In the genomic region with DNA sequence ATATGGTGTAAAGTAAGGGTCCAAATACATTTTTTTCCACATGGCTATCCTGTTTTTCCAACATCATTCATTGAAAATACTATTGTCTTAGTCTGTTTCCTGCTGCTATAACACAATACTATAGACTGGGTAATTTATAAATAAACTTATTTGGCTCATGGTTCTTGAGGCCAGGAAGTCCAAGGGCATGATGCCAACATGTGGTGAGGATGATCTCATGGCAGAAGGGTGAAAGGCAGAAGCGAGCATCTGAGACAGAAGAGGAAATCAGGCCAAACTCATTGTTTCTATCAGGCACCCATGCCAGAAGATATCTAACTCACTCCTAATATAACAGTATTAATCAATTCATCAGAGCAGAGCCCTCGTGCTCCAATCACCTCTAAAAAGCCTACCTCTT, we compare ENCODE assay signal across 12 cellular contexts. TPM values are rescaled to one million over a fixed set of nuclear protein-coding genes. Genes with fewer than 3 reads are reported as not detected.
A peak's percentile ranks its signal among the peaks of the same experiment; 100 is the strongest.
DNase-seq lines count a peak whose midpoint lies in the region; ATAC-seq and TF ChIP-seq lines count a peak whose summit lies in the region.
"Had no signal": no experiment of that assay in that cellular context is flagged by ENCODE, and none has a peak within 500 bp of the region (broad histone marks: within the 10 kb centered on the region; RNA-seq: fewer than 3 reads in every experiment).

No MANE protein-coding gene starts in this region.

- H3K36me3 ChIP-seq in CD4-positive, alpha-beta memory T cell (ENCODE audit: insufficient read depth, low read length): no peaks in the 10 kb centered on the region
- no peaks in the 10 kb centered on the region for H3K36me3 ChIP-seq in IMR-90 (ENCODE audit: control insufficient read depth, insufficient read depth, low read length)
- H3K36me3 ChIP-seq in adrenal gland (replicated peaks in 1 of 2): no peaks in the 10 kb centered on the region
- no peaks in the 10 kb centered on the region for H3K36me3 ChIP-seq in PC-9 (ENCODE audit: low read depth)
- H3K36me3 ChIP-seq: cardiac muscle cell had no signal

- CTCF ChIA-PET in CD4-positive, alpha-beta memory T cell (lab: Charles Lee; ENCODE audit: partially characterized antibody): interaction anchor here (1.5 kb wide), 1 partner anchor 208 kb away, joined by 4 read pairs; no protein-coding TSS in a partner anchor
- CTCF ChIA-PET in IMR-90 (lab: Yijun Ruan, JAX): no interaction called here
- CTCF ChIA-PET in PC-9 (lab: Charles Lee): no interaction called here

- H3K9me1 ChIP-seq in IMR-90 (ENCODE audit: insufficient read depth, low read length): no peaks in the 10 kb centered on the region

- in situ Hi-C loops in IMR-90 (cut with MboI; ENCODE audit: low sequenced_read_pairs): no loop called here

- no peak for TF ChIP-seq CTCF in IMR-90 (conservative IDR thresholded peaks at IDR 0.05; ENCODE audit: low read depth, low read length)
- TF ChIP-seq CTCF in adrenal gland (IDR thresholded peaks at IDR 0.05): no peak
- no peak for TF ChIP-seq CTCF in PC-9 (conservative IDR thresholded peaks at IDR 0.05)

- H3K9me3 ChIP-seq in CD4-positive, alpha-beta memory T cell (ENCODE audit: control insufficient read depth in 1 of 2, low read length in 2 of 2): no peaks in the 10 kb centered on the region
- H3K9me3 ChIP-seq in IMR-90 (ENCODE audit: control insufficient read depth, insufficient read depth, low read length) (peaks cover 2% of the 10 kb centered on the region; the same call in 1 of the 2 replicates), adrenal gland (replicated peaks in 1 of 3) (no peaks in the 10 kb centered on the region), PC-9 (ENCODE audit: insufficient read depth, low read depth) (peaks cover 17% of the 10 kb centered on the region)

- H3K56ac ChIP-seq in IMR-90 (ENCODE audit: extremely low read depth, insufficient read depth, low read length): no peak overlapping the region

- no CpG with 5 or more reads among the region's 2 CpGs for WGBS in IMR-90 (ENCODE audit: extremely low coverage in 2 of 2, insufficient read length in 1 of 2), 2 experiments
- 57 to 75% (median 66%) methylated on average over 2 of the region's 2 CpGs for WGBS in adrenal gland, 4 donors

- no peak overlapping the region for H3K4me3 ChIP-seq in CD4-positive, alpha-beta memory T cell (ENCODE audit: low read length in 2 of 2)
- no peak overlapping the region for H3K4me3 ChIP-seq in IMR-90 (ENCODE audit: insufficient read depth, low read depth, low read length)
- H3K4me3 ChIP-seq in adrenal gland: no peak overlapping the region
- H3K4me3 ChIP-seq in PC-9: no peak overlapping the region
- H3K4me3 ChIP-seq: cardiac muscle cell had no signal

- H3F3A ChIP-seq in PC-9 (ENCODE audit: insufficient read depth, low read depth): peaks cover 10% of the 10 kb centered on the region

- no peak overlapping the region for H3K27ac ChIP-seq in CD4-positive, alpha-beta memory T cell (ENCODE audit: low read depth, low read length)
- H3K27ac ChIP-seq in IMR-90 (ENCODE audit: insufficient read depth, low read length) (no peak overlapping the region), adrenal gland (no peak overlapping the region), PC-9 (no peak overlapping the region)
- H3K27ac ChIP-seq: cardiac muscle cell had no signal

- TF ChIP-seq POLR2A in IMR-90 (IDR thresholded peaks at IDR 0.05; ENCODE audit: low read depth, low read length) (no peak), adrenal gland (IDR thresholded peaks at IDR 0.05) (no peak)

- no peak for ATAC-seq in IMR-90 (ENCODE audit: low read depth)
- no peak for ATAC-seq in left lobe of liver
- ATAC-seq in HG02678 (IDR thresholded peaks at IDR 0.05; ENCODE audit: unreplicated experiment): no peak
- ATAC-seq: left colon had no signal

- no peak overlapping the region for H3K23ac ChIP-seq in IMR-90 (ENCODE audit: low read depth, low read length)

- POLR2A ChIA-PET in CD4-positive, alpha-beta memory T cell (lab: Charles Lee; ENCODE audit: partially characterized antibody): no interaction called here
- POLR2A ChIA-PET in IMR-90 (lab: Charles Lee; ENCODE audit: unreplicated experiment): no interaction called here
- POLR2A ChIA-PET in PC-9 (lab: Charles Lee; ENCODE audit: unreplicated experiment): no interaction called here

- H2BK15ac ChIP-seq in IMR-90 (ENCODE audit: low read depth, low read length): no peak overlapping the region

- DNase-seq in CD4-positive, alpha-beta memory T cell: peak; percentile 44 to 64 (median 61)
- DNase-seq in IMR-90: peak; percentile 80
- DNase-seq in adrenal gland: peak; percentile 54 to 80 (median 67)
- DNase-seq in iris pigment epithelial cell (ENCODE audit: low read depth): peak; percentile 85
- DNase-seq in left lobe of liver (ENCODE audit: low spot score): no peak
- DNase-seq in PC-9: no peak
- DNase-seq: NCI-H146; stimulated activated CD4-positive, alpha-beta T cell treated with anti-CD3 and anti-CD28 coated beads, Interleukin-12 subunit alpha, Interleukin-12 subunit beta, amount 100 ng/mL, for 4 hours; T1000 had no signal

- no peaks in the 10 kb centered on the region for H3K9me2 ChIP-seq in PC-9 (ENCODE audit: insufficient read depth)

- H3K18ac ChIP-seq in IMR-90 (ENCODE audit: low read depth, low read length): no peak overlapping the region

- no peak overlapping the region for H4K8ac ChIP-seq in IMR-90 (ENCODE audit: low read depth in 2 of 2, low read length in 2 of 2)

- no peak overlapping the region for H2BK120ac ChIP-seq in IMR-90 (ENCODE audit: low read depth, low read length)

- peaks cover 8 to 9% (median 9%) of the 10 kb centered on the region in 4 donors for H3K4me1 Mint-ChIP-seq in CD4-positive, alpha-beta memory T cell

- intact Hi-C loops in CD4-positive, alpha-beta memory T cell (cut with micrococcal nuclease): loop anchor here (5.0 kb wide), 2 partner anchors 33 to 133 kb away; no protein-coding TSS in a partner anchor
- intact Hi-C loops in IMR-90 (cut with micrococcal nuclease): loop anchor here (10.0 kb wide), 1 partner anchor 866 kb away; no protein-coding TSS in a partner anchor
- intact Hi-C loops in adrenal gland (cut with DNase I): no loop called here
- intact Hi-C loops in PC-9 (cut with micrococcal nuclease; ENCODE audit: unreplicated experiment): no loop called here

- H3K4me3 Mint-ChIP-seq in CD4-positive, alpha-beta memory T cell: peak overlapping the region in 1 of 8 donors; percentile 1

- no peak overlapping the region for H3K4ac ChIP-seq in IMR-90 (ENCODE audit: low read depth, low read length)

- peaks cover 16% of the 10 kb centered on the region for H3K4me1 ChIP-seq in CD4-positive, alpha-beta memory T cell (ENCODE audit: insufficient read depth, low read length)
- H3K4me1 ChIP-seq in IMR-90 (ENCODE audit: control insufficient read depth, insufficient read depth, low read length) (peaks cover 2% of the 10 kb centered on the region), adrenal gland (replicated peaks in 1 of 2) (peaks cover 0 to 3% of the 10 kb centered on the region in 2 donors), PC-9 (replicated peaks; ENCODE audit: insufficient read depth) (peaks cover 19% of the 10 kb centered on the region)

- H3K27me3 ChIP-seq in CD4-positive, alpha-beta memory T cell (ENCODE audit: insufficient read depth, low read length): no peaks in the 10 kb centered on the region
- H3K27me3 ChIP-seq in IMR-90 (ENCODE audit: control insufficient read depth, insufficient read depth, low read length) (no peaks in the 10 kb centered on the region), adrenal gland (no peaks in the 10 kb centered on the region), PC-9 (ENCODE audit: insufficient read depth, low read depth) (no peaks in the 10 kb centered on the region)
- H3K27me3 ChIP-seq: cardiac muscle cell had no signal

- dilution Hi-C loops in IMR-90 (cut with HindIII; ENCODE audit: low sequenced_read_pairs, unreplicated experiment): no loop called here

- BruUV-seq in IMR-90 (replicated peaks; lab: Mats Ljungman, UMichigan) (no TSS peak), PC-9 (replicated peaks; lab: Mats Ljungman, UMichigan) (no TSS peak)

- no peak overlapping the region for H2AFZ ChIP-seq in IMR-90 (replicated peaks; ENCODE audit: low read length, poor library complexity)
- no peak overlapping the region for H2AFZ ChIP-seq in PC-9

- H3K79me1 ChIP-seq in IMR-90 (ENCODE audit: low read depth in 1 of 2, low read length in 2 of 2): no peaks in the 10 kb centered on the region

- H3K27me3 Mint-ChIP-seq in CD4-positive, alpha-beta memory T cell: no peaks in the 10 kb centered on the region

- H3K9me3 Mint-ChIP-seq in CD4-positive, alpha-beta memory T cell: peaks cover 0 to 8% (median under 1%) of the 10 kb centered on the region in 8 donors

- H2AK9ac ChIP-seq in IMR-90 (replicated peaks; ENCODE audit: low read depth, low read length, poor library complexity): no peak overlapping the region

- no peak overlapping the region for H4K91ac ChIP-seq in IMR-90 (ENCODE audit: insufficient read depth, low read depth, low read length)

- peak overlapping the region in 4 of 7 donors; percentile 9 to 44 (median 38) for H3K27ac Mint-ChIP-seq in CD4-positive, alpha-beta memory T cell

- H3K9ac ChIP-seq in IMR-90 (ENCODE audit: low read depth, low read length): no peak overlapping the region

- H3K79me2 ChIP-seq in PC-9 (ENCODE audit: low read depth): no peaks in the 10 kb centered on the region

- H2BK5ac ChIP-seq in IMR-90 (ENCODE audit: low read depth, low read length, poor library complexity, severe bottlenecking): no peak overlapping the region

- no peak overlapping the region for H3K4me2 ChIP-seq in IMR-90 (ENCODE audit: low read depth, low read length)
- H3K4me2 ChIP-seq in PC-9: no peak overlapping the region

- no peaks in the 10 kb centered on the region for H3K36me3 Mint-ChIP-seq in CD4-positive, alpha-beta memory T cell

- H4K20me1 ChIP-seq in IMR-90 (ENCODE audit: insufficient read depth, low read length): no peaks in the 10 kb centered on the region
- no peaks in the 10 kb centered on the region for H4K20me1 ChIP-seq in PC-9 (ENCODE audit: insufficient read depth)

- H3K14ac ChIP-seq in IMR-90 (replicated peaks; ENCODE audit: low read depth, low read length): 0 out of 2 replicates have a peak overlapping the region, but pooled peaks have one; percentile 55

- H4K5ac ChIP-seq in IMR-90 (ENCODE audit: low read depth, low read length): no peak overlapping the region

- TF ChIP-seq RAD21 in IMR-90 (IDR thresholded peaks at IDR 0.05; ENCODE audit: low read length): no peak

- H2BK20ac ChIP-seq in IMR-90 (ENCODE audit: low read depth, low read length): no peak overlapping the region

- no peak overlapping the region; the same call in 1 of the 2 replicates for H2AK5ac ChIP-seq in IMR-90 (ENCODE audit: low read depth, low read length)

TF ChIP-seq in IMR-90, 13 proteins besides CTCF, POLR2A, EP300 and RAD21 (continues in another document):
- no peak for TF ChIP-seq RFX5 (IDR thresholded peaks at IDR 0.05; ENCODE audit: low read depth, low read length)

RNA-seq across cellular contexts. Expression of gene ANKRD55, which starts 42.6 kb away (rescaled TPM):
- total RNA-seq in CD4-positive, alpha-beta memory T cell: 10 to 100 TPM; 12.3 TPM
- 10 to 100 TPM in 1 of 2 donors, 1 to 10 TPM in 1; 8.3 to 17.8 TPM for polyA plus RNA-seq in CD4-positive, alpha-beta memory T cell
- total RNA-seq in IMR-90 (2012; rRNA removed) (0.28 TPM in 1 of 2 replicates, not detected in the other), adrenal gland (under 1 TPM in 5 of 8 donors, not detected in 3; 0.21 to 0.81 (median 0.36) TPM), left lobe of liver (0.75 TPM), PC-9 (2021) (not detected in 2 replicates)
- polyA plus RNA-seq in IMR-90 (2012; rRNA removed) (not detected in 2 replicates), adrenal gland (under 1 TPM in 2 of 3 donors, not detected in 1; 0.03 to 0.31 TPM)
- 0.13 TPM in 1 of 2 replicates, not detected in the other for polyA plus RNA-seq in IMR-90 (2012; cell fraction: cytosol; rRNA removed)
- not detected in 2 replicates for polyA plus RNA-seq in IMR-90 (2012; cell fraction: nucleus; rRNA removed; ENCODE audit: low replicate concordance)
- total RNA-seq: cardiac muscle cell, left colon had no signal

Comparison
In these comparisons a context has a peak if more than half of its experiments do, and no peak if none do; other contexts are left out.
1. DNase-seq: peak in CD4-positive, alpha-beta memory T cell (5 of 5), IMR-90 (single experiment), adrenal gland (7 of 7) and iris pigment epithelial cell (single experiment); none in left lobe of liver (single experiment) and PC-9 (0 of 2).
2. intact Hi-C loops: an anchor here in CD4-positive, alpha-beta memory T cell (5.0 kb wide) and IMR-90 (10.0 kb wide); none called in adrenal gland and PC-9.